In genomic region chr19:5977222-5977784, GRCh38 we compare ENCODE assay signal across 8 cellular contexts. TPM values are rescaled to one million over a fixed set of nuclear protein-coding genes. Genes with fewer than 3 reads are reported as not detected.
DNase-seq lines count a peak whose midpoint lies in the region; ATAC-seq and TF ChIP-seq lines count a peak whose summit lies in the region.

No MANE protein-coding gene starts in this region.

- H4K20me1 ChIP-seq in DOHH2 (ENCODE audit: control insufficient read depth, insufficient read depth, low read depth, low read length) = peaks cover 24% of the 10 kb centered on the region

- H3F3A ChIP-seq in DOHH2 (ENCODE audit: control insufficient read depth, insufficient read depth) = peaks cover 3% of the 10 kb centered on the region; the same call in 1 of the 2 replicates

- no peaks in the 10 kb centered on the region for H3K27me3 ChIP-seq in DOHH2 (ENCODE audit: control insufficient read depth, low read length)
- no peaks in the 10 kb centered on the region for H3K27me3 ChIP-seq in mesendoderm (ENCODE audit: insufficient read depth, low read length, poor library complexity)

- H3K4me3 Mint-ChIP-seq in brain = peak overlapping the region; percentile 97 to 99 (median 98)

- peaks cover 43% of the 10 kb centered on the region for H3K4me1 ChIP-seq in DOHH2 (ENCODE audit: control insufficient read depth, low read length)
- H3K4me1 ChIP-seq in mesendoderm (ENCODE audit: control insufficient read depth, low read depth, low read length) = peaks cover 3% of the 10 kb centered on the region

- H3K18ac ChIP-seq in mesendoderm (ENCODE audit: low read length) = peak overlapping the region; percentile 77

- no peak overlapping the region for H2BK15ac ChIP-seq in mesendoderm (replicated peaks; ENCODE audit: low read depth)

- H3K79me2 ChIP-seq in DOHH2 (ENCODE audit: control insufficient read depth, low read length) = peaks cover 82% of the 10 kb centered on the region
- H3K79me2 ChIP-seq in mesendoderm (ENCODE audit: control insufficient read depth, insufficient read depth, low read length) = peaks cover 54% of the 10 kb centered on the region

- peak overlapping the region; percentile 95 for H3K4me2 ChIP-seq in DOHH2 (ENCODE audit: low read length)
- H3K4me2 ChIP-seq in mesendoderm (ENCODE audit: low read length) = peak overlapping the region; percentile 68

- no peaks in the 10 kb centered on the region for H3K9me2 ChIP-seq in DOHH2 (replicated peaks; ENCODE audit: control insufficient read depth, low read length)

- peak; percentile 7 for ATAC-seq in HG03342 (IDR thresholded peaks at IDR 0.05; ENCODE audit: unreplicated experiment)
- ATAC-seq in GM18502 (IDR thresholded peaks at IDR 0.05; ENCODE audit: poor library complexity, unreplicated experiment) = no peak

- H2BK5ac ChIP-seq in mesendoderm (ENCODE audit: low read length) = peak overlapping the region; percentile 59

- H3K9ac ChIP-seq in mesendoderm (ENCODE audit: low read length) = peak overlapping the region; percentile 91

- H4K8ac ChIP-seq in mesendoderm (ENCODE audit: low read depth, low read length) = peak overlapping the region; percentile 77

- H3K36me3 Mint-ChIP-seq in brain = peaks cover 19% of the 10 kb centered on the region

- H3K9me3 Mint-ChIP-seq in brain = peaks cover 0 to 3% (median 0%) of the 10 kb centered on the region in 5 experiments

- no peak for DNase-seq in mesendoderm
- DNase-seq in amygdala (lab: John Stamatoyannopoulos, UW) = no peak
- no peak for DNase-seq in central memory CD4-positive, alpha-beta T cell
- no peak for DNase-seq in NCI-H1092 (lab: John Stamatoyannopoulos, UW)

- no CpG with 5 or more reads among the region's 43 CpGs for WGBS in mesendoderm (ENCODE audit: extremely low coverage, insufficient coverage, low lambda C conversion rate)

- peak overlapping the region; percentile 4 for H3K4ac ChIP-seq in mesendoderm (ENCODE audit: low read depth, low read length)

- no peak overlapping the region for H2BK120ac ChIP-seq in mesendoderm (ENCODE audit: low read depth, low read length)

- H3K56ac ChIP-seq in mesendoderm (ENCODE audit: low read length) = peak overlapping the region; percentile 90

- H3K4me3 ChIP-seq in DOHH2 (ENCODE audit: low read length) = peak overlapping the region; percentile 92
- H3K4me3 ChIP-seq in mesendoderm (ENCODE audit: low read length) = peak overlapping the region; percentile 96

- H3K27ac ChIP-seq in DOHH2 (ENCODE audit: low read depth, low read length) (peak overlapping the region; percentile 72), mesendoderm (ENCODE audit: low read depth, low read length) (peak overlapping the region; percentile 91)

- H3K9me3 ChIP-seq in DOHH2 (ENCODE audit: control insufficient read depth, insufficient read depth, low read length) = no peaks in the 10 kb centered on the region

- TF ChIP-seq CTCF in DOHH2 (IDR thresholded peaks at IDR 0.05; ENCODE audit: low read depth, low read length, poor library complexity, severe bottlenecking) (no peak), brain (conservative IDR thresholded peaks at IDR 0.05) (no peak)

- H4K5ac ChIP-seq in mesendoderm (ENCODE audit: low read length) = no peak overlapping the region

- no peak overlapping the region for H2AK5ac ChIP-seq in mesendoderm (ENCODE audit: low read length)

- peaks cover 16% of the 10 kb centered on the region for H3K27me3 Mint-ChIP-seq in brain

- H3K23ac ChIP-seq in mesendoderm (ENCODE audit: low read length) = peak overlapping the region; percentile 72

- H3K4me1 Mint-ChIP-seq in brain = peaks cover 67% of the 10 kb centered on the region

- peaks cover 63% of the 10 kb centered on the region for H3K36me3 ChIP-seq in DOHH2 (ENCODE audit: control insufficient read depth, low read length)
- no peaks in the 10 kb centered on the region for H3K36me3 ChIP-seq in mesendoderm (ENCODE audit: control insufficient read depth, insufficient read depth, low read length)

- peak overlapping the region; percentile 96 to 98 (median 98) for H3K27ac Mint-ChIP-seq in brain

- H3K79me1 ChIP-seq in mesendoderm (ENCODE audit: low read length) = peaks cover 40% of the 10 kb centered on the region

RNA-seq across cellular contexts. Expression of gene RANBP3, which starts 0.6 kb away (rescaled TPM):
- polyA plus RNA-seq in brain (ENCODE audit: insufficient read depth, low read depth, low replicate concordance) = 183 TPM
- polyA plus RNA-seq in mesendoderm (2013, experiment 1 of 2) = 109 TPM
- 113 TPM for polyA plus RNA-seq in mesendoderm (2013, experiment 2 of 2)
